ENCODE assay signal across 8 cellular contexts in the genomic region with DNA sequence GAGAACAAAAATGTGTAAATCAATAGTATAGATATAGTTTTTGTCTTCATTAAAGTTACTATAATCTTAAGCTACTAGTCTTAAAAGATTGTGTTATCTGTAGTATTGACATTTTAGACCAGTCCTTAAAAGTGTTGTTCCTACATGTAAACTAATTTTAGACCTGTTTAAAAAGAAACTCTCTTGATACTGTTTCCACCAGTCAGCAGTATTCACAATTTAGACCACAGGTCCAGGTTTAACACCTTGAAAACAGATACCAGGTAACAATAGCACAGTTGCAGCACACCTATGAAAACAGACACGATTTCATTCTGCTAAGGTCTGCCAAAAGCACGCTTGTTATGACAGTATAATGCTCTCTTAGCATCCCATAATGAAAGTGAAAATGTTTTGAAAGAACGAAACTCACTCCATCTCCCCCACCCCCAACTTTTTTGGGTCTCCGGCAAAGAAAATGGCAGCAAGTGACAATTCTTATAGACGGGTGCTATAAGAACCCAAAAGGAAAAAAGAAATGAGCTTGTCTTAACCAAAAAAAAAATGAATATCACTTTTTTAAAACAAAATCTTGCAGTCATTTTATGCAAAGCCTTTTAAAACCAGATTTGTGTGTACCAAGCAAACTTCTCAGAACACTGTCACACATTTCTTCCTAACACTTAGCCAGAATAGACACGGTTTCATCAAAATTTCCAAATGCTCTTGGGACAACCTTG. TPM values are rescaled to one million over a fixed set of nuclear protein-coding genes. Genes with fewer than 3 reads are reported as not detected.
A peak's percentile ranks its signal among the peaks of the same experiment; 100 is the strongest.
DNase-seq lines count a peak whose midpoint lies in the region; ATAC-seq and TF ChIP-seq lines count a peak whose summit lies in the region.

No MANE protein-coding gene starts in this region.

- peaks cover 53 to 76% (median 64%) of the 10 kb centered on the region in 4 donors for H3K4me1 Mint-ChIP-seq in CD4-positive, alpha-beta memory T cell
- peaks cover 72% of the 10 kb centered on the region for H3K4me1 Mint-ChIP-seq in activated T-cell treated with anti-CD3 and anti-CD28 coated beads, Interleukin-2, amount 50 U/mL, for 4 hours (ENCODE audit: low read depth)

- no peaks in the 10 kb centered on the region for H3K9me3 Mint-ChIP-seq in CD4-positive, alpha-beta memory T cell
- no peaks in the 10 kb centered on the region for H3K9me3 Mint-ChIP-seq in activated T-cell treated with anti-CD3 and anti-CD28 coated beads, Interleukin-2, amount 50 U/mL, for 4 hours

- POLR2A ChIA-PET in CD4-positive, alpha-beta memory T cell (lab: Charles Lee; ENCODE audit: partially characterized antibody) = interaction anchor here (0.9 to 2.7 kb wide), 7 partner anchors 10 to 723 kb away, joined by 3 to 27 read pairs (median 4); a partner anchor contains a TSS

- CTCF ChIA-PET in CD4-positive, alpha-beta memory T cell (lab: Charles Lee; ENCODE audit: partially characterized antibody) = interaction anchor here (2.1 to 2.8 kb wide), 3 partner anchors 9 to 13 kb away, joined by 7 to 19 read pairs (median 9); no protein-coding TSS in a partner anchor

- H3K27ac ChIP-seq in CD4-positive, alpha-beta memory T cell (ENCODE audit: low read depth, low read length) = peak overlapping the region; percentile 71
- H3K27ac ChIP-seq in muscle layer of duodenum (ENCODE audit: low read length) (no peak overlapping the region), WERI-Rb-1 (no peak overlapping the region)

- TF ChIP-seq POLR2A in erythroblast (IDR thresholded peaks at IDR 0.05; ENCODE audit: low read length) = no peak
- TF ChIP-seq POLR2A in lower leg skin (IDR thresholded peaks at IDR 0.05) = no peak

- no peaks in the 10 kb centered on the region for H3K9me3 ChIP-seq in CD4-positive, alpha-beta memory T cell (ENCODE audit: control insufficient read depth in 1 of 2, low read length in 2 of 2)
- H3K9me3 ChIP-seq in muscle layer of duodenum (ENCODE audit: control insufficient read depth in 1 of 2, low read length in 2 of 2) (no peaks in the 10 kb centered on the region), WERI-Rb-1 (ENCODE audit: severe bottlenecking) (no peaks in the 10 kb centered on the region)

- H3K4me1 ChIP-seq in CD4-positive, alpha-beta memory T cell (ENCODE audit: insufficient read depth, low read length) = peaks cover 80% of the 10 kb centered on the region
- H3K4me1 ChIP-seq in muscle layer of duodenum (ENCODE audit: control insufficient read depth in 1 of 2, insufficient read depth in 2 of 2, low read length in 2 of 2) = peaks cover 4 to 6% of the 10 kb centered on the region in 2 donors

- TF ChIP-seq CTCF in WERI-Rb-1 (IDR thresholded peaks at IDR 0.05; ENCODE audit: low read depth, low read length) = no peak
- no peak for TF ChIP-seq CTCF in lower leg skin (IDR thresholded peaks at IDR 0.05)

- peak overlapping the region; percentile 89 to 98 (median 94) for H3K4me3 Mint-ChIP-seq in CD4-positive, alpha-beta memory T cell
- H3K4me3 Mint-ChIP-seq in activated T-cell treated with anti-CD3 and anti-CD28 coated beads, Interleukin-2, amount 50 U/mL, for 4 hours = peak overlapping the region; percentile 91

- intact Hi-C loops in CD4-positive, alpha-beta memory T cell (cut with micrococcal nuclease) = loop anchor here (1.0 to 5.0 kb wide), 5 partner anchors 12 to 1034 kb away; a partner anchor contains a TSS
- intact Hi-C loops in lower leg skin (cut with DNase I; ENCODE audit: low total_unique reads) = no loop called here

- peaks cover 14 to 28% of the 10 kb centered on the region in 2 donors for H3K36me3 Mint-ChIP-seq in CD4-positive, alpha-beta memory T cell
- H3K36me3 Mint-ChIP-seq in activated T-cell treated with anti-CD3 and anti-CD28 coated beads, Interleukin-2, amount 50 U/mL, for 4 hours (ENCODE audit: insufficient read depth) = peaks cover 13% of the 10 kb centered on the region

- H3K36me3 ChIP-seq in CD4-positive, alpha-beta memory T cell (ENCODE audit: insufficient read depth, low read length) = no peaks in the 10 kb centered on the region
- H3K36me3 ChIP-seq in muscle layer of duodenum (ENCODE audit: control insufficient read depth in 1 of 2, insufficient read depth in 2 of 2, low read length in 2 of 2) (no peaks in the 10 kb centered on the region), WERI-Rb-1 (no peaks in the 10 kb centered on the region)

- WGBS in lower leg skin, 2 donors = 33 to 46% methylated on average over 6 of the region's 6 CpGs

- H3K27ac Mint-ChIP-seq in CD4-positive, alpha-beta memory T cell = peak overlapping the region; percentile 88 to 99 (median 93)

- no peaks in the 10 kb centered on the region for H3K27me3 ChIP-seq in CD4-positive, alpha-beta memory T cell (ENCODE audit: insufficient read depth, low read length)
- H3K27me3 ChIP-seq in muscle layer of duodenum (ENCODE audit: low read depth, low read length) (no peaks in the 10 kb centered on the region), WERI-Rb-1 (ENCODE audit: insufficient read depth, low read depth, severe bottlenecking) (no peaks in the 10 kb centered on the region)

- peak; percentile 45 for ATAC-seq in HG02678 (IDR thresholded peaks at IDR 0.05; ENCODE audit: unreplicated experiment)
- peak; percentile 33 to 48 for ATAC-seq in activated T-cell treated with anti-CD3 and anti-CD28 coated beads, Interleukin-2, amount 50 U/mL, for 4 hours

- no peaks in the 10 kb centered on the region for H3K27me3 Mint-ChIP-seq in CD4-positive, alpha-beta memory T cell
- no peaks in the 10 kb centered on the region for H3K27me3 Mint-ChIP-seq in activated T-cell treated with anti-CD3 and anti-CD28 coated beads, Interleukin-2, amount 50 U/mL, for 4 hours (ENCODE audit: low read depth)

- DNase-seq in CD4-positive, alpha-beta memory T cell = peak; percentile 65 to 81 (median 74)
- peak; percentile 30 for DNase-seq in activated T-cell treated with anti-CD3 and anti-CD28 coated beads, Interleukin-2, amount 50 U/mL, for 4 hours
- no peak for DNase-seq in D341Med (ENCODE audit: low spot score)
- no peak for DNase-seq in erythroblast (lab: John Stamatoyannopoulos, UW)
- no peak for DNase-seq in WERI-Rb-1
- no peak for DNase-seq in lower leg skin (ENCODE audit: low spot score in 2 of 2)

- H3K4me3 ChIP-seq in CD4-positive, alpha-beta memory T cell (ENCODE audit: low read length in 2 of 2) = peak overlapping the region; percentile 60 to 95
- H3K4me3 ChIP-seq in muscle layer of duodenum (ENCODE audit: low read depth in 1 of 2, low read length in 2 of 2) = peak overlapping the region; percentile 85
- no peak overlapping the region for H3K4me3 ChIP-seq in WERI-Rb-1 (ENCODE audit: low read depth, low read length)
- no peak overlapping the region for H3K4me3 ChIP-seq in lower leg skin (ENCODE audit: low read depth, poor library complexity, severe bottlenecking)

RNA-seq across cellular contexts. Expression of a gene that starts 1.6 kb away (rescaled TPM):
- 10 to 100 TPM; 51.5 to 58.7 TPM for total RNA-seq in CD4-positive, alpha-beta memory T cell
- polyA plus RNA-seq in CD4-positive, alpha-beta memory T cell = 10 to 100 TPM; 40.7 to 55.1 TPM
- 10 to 100 TPM; 13.4 to 17.0 (median 14.3) TPM for total RNA-seq in activated T-cell treated with anti-CD3 and anti-CD28 coated beads, Interleukin-2, amount 50 U/mL, for 4 hours
- 10 to 100 TPM; 11.4 to 13.5 (median 12.8) TPM for total RNA-seq in lower leg skin

RNA-seq across cellular contexts. Expression of a gene that starts 30.0 kb away (rescaled TPM):
- under 1 TPM; 0.17 to 0.38 TPM for total RNA-seq in CD4-positive, alpha-beta memory T cell
- polyA plus RNA-seq in CD4-positive, alpha-beta memory T cell = 1 to 10 TPM in 1 of 2 donors, under 1 TPM in 1; 0.79 to 1.4 TPM
- 1 to 10 TPM; 2.0 to 2.4 (median 2.3) TPM for total RNA-seq in activated T-cell treated with anti-CD3 and anti-CD28 coated beads, Interleukin-2, amount 50 U/mL, for 4 hours
- 1 to 10 TPM; 1.9 to 4.5 (median 2.5) TPM for total RNA-seq in lower leg skin

Comparison
In these comparisons a context has a peak if more than half of its experiments do, and no peak if none do; other contexts are left out.
1. DNase-seq: peak in CD4-positive, alpha-beta memory T cell (5 of 5) and activated T-cell treated with anti-CD3 and anti-CD28 coated beads, Interleukin-2, amount 50 U/mL, for 4 hours (single experiment); none in D341Med (single experiment), erythroblast (0 of 2), WERI-Rb-1 (single experiment) and lower leg skin (0 of 2).
2. H3K4me3 ChIP-seq: peak in CD4-positive, alpha-beta memory T cell (2 of 2) and muscle layer of duodenum (2 of 2); none in WERI-Rb-1 (single experiment) and lower leg skin (single experiment).